Comparison of ENCODE assay signal across 1 cellular context in genomic region chr22:38766076-38766777, GRCh38.
TF ChIP-seq lines count a peak whose summit lies in the region.

No MANE protein-coding gene starts in this region.

TF ChIP-seq in A549, 52 proteins besides CTCF, POLR2A, EP300 and RAD21 (continued from another document):
- TF ChIP-seq ZNF302 (CRISPR knock-in tag; IDR thresholded peaks at IDR 0.05), result no peak
- TF ChIP-seq MAX (IDR thresholded peaks at IDR 0.05), result 0 out of 2 replicates have a peak, but pooled peaks have one; percentile 48
- TF ChIP-seq CEBPB (IDR thresholded peaks at IDR 0.05), result no peak
- TF ChIP-seq FOSL2 (IDR thresholded peaks at IDR 0.05), result 0 out of 2 replicates have a peak, but pooled peaks have one; percentile 17
- peak; percentile 82 for TF ChIP-seq FOSL2 (CRISPR knock-in tag; IDR thresholded peaks at IDR 0.05)
- no peak for TF ChIP-seq CHD2 (IDR thresholded peaks at IDR 0.05; ENCODE audit: low read length, partially characterized antibody)
- TF ChIP-seq CBX2 (IDR thresholded peaks at IDR 0.05; ENCODE audit: borderline replicate concordance, low read depth), result no peak
- no peak for TF ChIP-seq TP53 (CRISPR knock-in tag; IDR thresholded peaks at IDR 0.05)
- no peak for TF ChIP-seq NFE2L2 (conservative IDR thresholded peaks at IDR 0.05; ENCODE audit: low read length)
